ENCODE assay signal across 8 cellular contexts in genomic region chr20:48904566-48905321, GRCh38. TPM values are rescaled to one million over a fixed set of nuclear protein-coding genes. Genes with fewer than 3 reads are reported as not detected.
DNase-seq lines count a peak whose midpoint lies in the region; ATAC-seq, FAIRE-seq and TF ChIP-seq lines count a peak whose summit lies in the region.

No MANE protein-coding gene starts in this region.

- H3K27me3 ChIP-seq in lung (ENCODE audit: control insufficient read depth, insufficient read depth) = no peaks in the 10 kb centered on the region

- H3K4me1 ChIP-seq in lung (ENCODE audit: control insufficient read depth in 2 of 2, insufficient read depth in 2 of 2, low read length in 2 of 2) = peaks cover 0 to 1% of the 10 kb centered on the region in 2 donors

- DNase-seq in ACHN = peak; percentile 58
- DNase-seq in GM19239 (ENCODE audit: insufficient read length, low spot score) = peak; percentile 60
- DNase-seq in NCI-H345 (lab: John Stamatoyannopoulos, UW) = peak; percentile 63
- DNase-seq in activated CD4-positive, alpha-beta T cell treated with anti-CD3 and anti-CD28 coated beads, Interleukin-2, amount 50 U/mL, for 24 hours (ENCODE audit: low read depth in 1 of 2, low spot score in 1 of 2) = peak; percentile 35 to 58
- DNase-seq in dermis microvascular lymphatic vessel endothelial cell (ENCODE audit: low read depth in 2 of 2) = peak; percentile 48 to 64
- peak; percentile 46 for DNase-seq in lung (ENCODE audit: low spot score)
- peak; percentile 59 for DNase-seq in stimulated activated CD8-positive, alpha-beta memory T cell treated with anti-CD3 and anti-CD28 coated beads, Interleukin-15, amount 100 ng/mL, for 1 hour (ENCODE audit: low read depth)

- in situ Hi-C loops in ACHN (cut with HindIII; ENCODE audit: low pct_ligation_motif_present, low pct_unique_long_range_greater_than_20kb, low sequenced_read_pairs) = loop anchor here (10.0 kb wide), 1 partner anchor 250 kb away; no protein-coding TSS in a partner anchor

- no peaks in the 10 kb centered on the region for H3K36me3 ChIP-seq in lung (ENCODE audit: control insufficient read depth in 2 of 2, insufficient read depth in 2 of 2, low read length in 2 of 2)

- peak; percentile 55 for FAIRE-seq in GM19239 (lab: Jason Lieb, UNC)

- peak; percentile 80 for TF ChIP-seq CTCF in lung (IDR thresholded peaks at IDR 0.05; ENCODE audit: control extremely low read depth, extremely low read depth)

- peaks cover 0 to 6% of the 10 kb centered on the region in 2 donors for H3K9me3 ChIP-seq in lung (ENCODE audit: control insufficient read depth in 2 of 2, insufficient read depth in 1 of 2, low read length in 1 of 2)

- WGBS in lung, 2 donors = 27 to 30% methylated on average over 11 of the region's 11 CpGs

- no peak overlapping the region for H3K4me3 ChIP-seq in lung

- ATAC-seq in lung (ENCODE audit: insufficient read depth, low FRiP score) (peak; percentile 58), GM21717 (IDR thresholded peaks at IDR 0.05; ENCODE audit: unreplicated experiment) (no peak)

- H3K27ac ChIP-seq in lung (ENCODE audit: low read depth in 1 of 2, low read length in 1 of 2) = no peak overlapping the region

RNA-seq across cellular contexts. Expression of gene ARFGEF2, which starts 16.8 kb away (rescaled TPM):
- total RNA-seq in dermis microvascular lymphatic vessel endothelial cell (45.2 and 60.6 TPM in 2 replicates), lung (10 to 100 TPM; 29.1 to 35.1 TPM)
- polyA plus RNA-seq in lung = 10 to 100 TPM in 1 of 2 donors, 1 to 10 TPM in 1; 7.4 to 11.2 TPM
